In genomic region chr7:79610905-79611304, GRCh38 we compare ENCODE assay signal across 28 cellular contexts.
DNase-seq lines count a peak whose midpoint lies in the region; ATAC-seq and TF ChIP-seq lines count a peak whose summit lies in the region.
"Had no signal": no experiment of that assay in that cellular context is flagged by ENCODE, and none has a peak within 500 bp of the region (broad histone marks: within the 10 kb centered on the region; RNA-seq: fewer than 3 reads in every experiment).

No MANE protein-coding gene starts in this region.

- no peaks in the 10 kb centered on the region for H3K9me3 ChIP-seq in mesodermal cell (ENCODE audit: control insufficient read depth, low read length)
- H3K9me3 ChIP-seq: MG63, upper lobe of left lung had no signal

- intact Hi-C loops in Right ventricle myocardium superior (cut with DNase I), result no loop called here
- intact Hi-C loops in cardiac septum (cut with DNase I), result no loop called here

- no peak for DNase-seq in Right ventricle myocardium superior
- no peak for DNase-seq in cardiac septum (ENCODE audit: low spot score)
- peak; percentile 88 for DNase-seq in fibroblast of the aortic adventitia (ENCODE audit: low read depth)
- DNase-seq in activated CD4-positive, CD25-positive, alpha-beta regulatory T cell (lab: John Stamatoyannopoulos, UW), result no peak
- no peak for DNase-seq in substantia nigra (lab: John Stamatoyannopoulos, UW)
- DNase-seq in T-helper 1 cell, result no peak
- DNase-seq: 8988T; activated CD4-positive, alpha-beta T cell treated with anti-CD3 and anti-CD28 coated beads, Interleukin-2, amount 10 ng/mL, durations not matched to agents 7 days and 5 days; activated CD8-positive, alpha-beta memory T cell treated with anti-CD3 and anti-CD28 coated beads, Interleukin-2, amount 10 ng/mL, durations not matched to agents 7 days and 5 days; activated naive CD4-positive, alpha-beta T cell treated with Interleukin-2 at 50 U/mL for 16 hours; activated T-cell treated with anti-CD3 and anti-CD28 coated beads, Interleukin-2, amount 50 U/mL, for 72 hours; AML-193; amniotic stem cell; CD8-positive, alpha-beta T cell; DMS153; endodermal cell; head of caudate nucleus; KBM-7; left colon; MG63; NCI-H1436 treated with DMSO at 0.1 percent for 48 hours; NCI-H2171 treated with DMSO at 0.1 percent for 48 hours; NCI-H526; stimulated activated CD8-positive, alpha-beta memory T cell treated with anti-CD3 and anti-CD28 coated beads, Interleukin-4, amount 100 ng/mL, for 48 hours; upper lobe of left lung had no signal

- H3K4me1 ChIP-seq in mesodermal cell (ENCODE audit: control insufficient read depth, insufficient read depth, low read length, poor library complexity, severe bottlenecking), result peaks cover 5% of the 10 kb centered on the region
- H3K4me1 ChIP-seq: upper lobe of left lung had no signal

- H3K36me3 ChIP-seq in mesodermal cell (ENCODE audit: control insufficient read depth, insufficient read depth, low read length), result no peaks in the 10 kb centered on the region
- H3K36me3 ChIP-seq: MG63, upper lobe of left lung had no signal

- H3K27ac ChIP-seq in mesodermal cell (ENCODE audit: low read depth, low read length, severe bottlenecking) (peak overlapping the region; percentile 47), substantia nigra (ENCODE audit: low read depth, low read length, poor library complexity, severe bottlenecking) (no peak overlapping the region)
- H3K27ac ChIP-seq: upper lobe of left lung, VCaP had no signal

- no peak overlapping the region for H3K4me3 ChIP-seq in fibroblast of the aortic adventitia (ENCODE audit: low read depth, low read length)
- H3K4me3 ChIP-seq in mesodermal cell (ENCODE audit: extremely low read depth, insufficient read depth, low read length, poor library complexity, severe bottlenecking), result no peak overlapping the region
- H3K4me3 ChIP-seq: MG63, upper lobe of left lung had no signal

- WGBS in mesodermal cell (ENCODE audit: insufficient coverage in 2 of 2), 2 experiments, result 100% methylated on average over 1 of the region's 2 CpGs; no CpG with 5 or more reads in 1 of the 2 experiments

- no peak for TF ChIP-seq CTCF in fibroblast of the aortic adventitia (IDR thresholded peaks at IDR 0.05; ENCODE audit: insufficient read depth, low read length)

- ATAC-seq in Right ventricle myocardium superior (ENCODE audit: poor library complexity) (peak; percentile 92), GM21515 (IDR thresholded peaks at IDR 0.05; ENCODE audit: unreplicated experiment) (no peak)
- ATAC-seq: activated CD8-positive, alpha-beta memory T cell treated with anti-CD3 and anti-CD28 coated beads, Interleukin-2, amount 10 ng/mL, durations not matched to agents 7 days and 5 days; activated T-cell treated with anti-CD3 and anti-CD28 coated beads, Interleukin-2, amount 50 U/mL, for 72 hours; CD8-positive, alpha-beta T cell; left colon had no signal
